ENCODE assay signal across 1 cellular context in the genomic region with DNA sequence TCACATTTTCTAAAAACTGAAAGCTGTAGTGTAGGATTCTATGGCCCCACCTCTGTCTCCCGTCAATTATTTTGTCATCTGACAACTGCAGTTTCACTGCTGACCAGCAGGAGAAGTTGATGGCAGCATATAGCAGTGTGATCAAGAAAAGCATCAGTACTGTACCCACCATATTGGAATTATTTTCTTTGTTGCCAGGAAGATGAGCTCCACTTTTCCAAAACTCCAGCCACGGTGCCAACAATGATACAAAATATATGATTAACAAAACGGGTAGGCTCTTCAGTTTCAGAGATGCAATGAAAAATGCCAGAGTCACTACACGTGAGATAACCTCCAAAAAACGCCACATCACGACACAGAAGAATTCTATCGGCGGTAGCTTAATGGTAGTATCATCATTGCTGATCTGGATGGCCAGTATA.
A peak's percentile ranks its signal among the peaks of the same experiment; 100 is the strongest.
TF ChIP-seq lines count a peak whose summit lies in the region.

No MANE protein-coding gene starts in this region.

TF ChIP-seq in K562, 482 proteins besides CTCF, POLR2A, EP300 and RAD21 (continued from another document and continues in another):
- TF ChIP-seq ATF1 (CRISPR knock-in tag; IDR thresholded peaks at IDR 0.05) = no peak
- peak; percentile 41 for TF ChIP-seq ATF1 (tag; IDR thresholded peaks at IDR 0.05)
- TF ChIP-seq, protein P1, sequence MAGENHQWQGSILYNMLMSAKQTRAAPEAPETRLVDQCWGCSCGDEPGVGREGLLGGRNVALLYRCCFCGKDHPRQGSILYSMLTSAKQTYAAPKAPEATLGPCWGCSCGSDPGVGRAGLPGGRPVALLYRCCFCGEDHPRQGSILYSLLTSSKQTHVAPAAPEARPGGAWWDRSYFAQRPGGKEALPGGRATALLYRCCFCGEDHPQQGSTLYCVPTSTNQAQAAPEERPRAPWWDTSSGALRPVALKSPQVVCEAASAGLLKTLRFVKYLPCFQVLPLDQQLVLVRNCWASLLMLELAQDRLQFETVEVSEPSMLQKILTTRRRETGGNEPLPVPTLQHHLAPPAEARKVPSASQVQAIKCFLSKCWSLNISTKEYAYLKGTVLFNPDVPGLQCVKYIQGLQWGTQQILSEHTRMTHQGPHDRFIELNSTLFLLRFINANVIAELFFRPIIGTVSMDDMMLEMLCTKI (IDR thresholded peaks at IDR 0.05; ENCODE audit: partially characterized antibody) = no peak
- TF ChIP-seq, protein P2, sequence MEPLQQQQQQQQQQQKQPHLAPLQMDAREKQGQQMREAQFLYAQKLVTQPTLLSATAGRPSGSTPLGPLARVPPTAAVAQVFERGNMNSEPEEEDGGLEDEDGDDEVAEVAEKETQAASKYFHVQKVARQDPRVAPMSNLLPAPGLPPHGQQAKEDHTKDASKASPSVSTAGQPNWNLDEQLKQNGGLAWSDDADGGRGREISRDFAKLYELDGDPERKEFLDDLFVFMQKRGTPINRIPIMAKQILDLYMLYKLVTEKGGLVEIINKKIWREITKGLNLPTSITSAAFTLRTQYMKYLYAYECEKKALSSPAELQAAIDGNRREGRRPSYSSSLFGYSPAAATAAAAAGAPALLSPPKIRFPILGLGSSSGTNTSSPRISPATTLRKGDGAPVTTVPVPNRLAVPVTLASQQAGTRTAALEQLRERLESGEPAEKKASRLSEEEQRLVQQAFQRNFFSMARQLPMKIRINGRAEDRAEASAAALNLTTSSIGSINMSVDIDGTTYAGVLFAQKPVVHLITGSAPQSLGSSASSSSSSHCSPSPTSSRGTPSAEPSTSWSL (CRISPR knock-in tag; IDR thresholded peaks at IDR 0.05; ENCODE audit: borderline replicate concordance) = no peak
- no peak for TF ChIP-seq POLR2AphosphoS2 (IDR thresholded peaks at IDR 0.05; ENCODE audit: low read length)
- no peak for TF ChIP-seq NR2C2 (CRISPR knock-in tag; IDR thresholded peaks at IDR 0.05)
- no peak for TF ChIP-seq NR2C2 (tag; IDR thresholded peaks at IDR 0.05)
- TF ChIP-seq HDAC2 (IDR thresholded peaks at IDR 0.05) = 0 out of 2 replicates have a peak, but pooled peaks have one; percentile 34
- no peak for TF ChIP-seq SNIP1 (IDR thresholded peaks at IDR 0.05; ENCODE audit: low read depth)
- no peak for TF ChIP-seq CSDE1 (IDR thresholded peaks at IDR 0.05)
- TF ChIP-seq PRMT5 (CRISPR knock-in tag; IDR thresholded peaks at IDR 0.05) = no peak
- TF ChIP-seq GTF2A2 (tag; IDR thresholded peaks at IDR 0.05) = peak; percentile 71; the same call in 1 of the 2 replicates
- TF ChIP-seq KDM2B (CRISPR knock-in tag; IDR thresholded peaks at IDR 0.05) = no peak
- TF ChIP-seq CREM (IDR thresholded peaks at IDR 0.05; ENCODE audit: low read depth) = no peak
- TF ChIP-seq CXXC5 (CRISPR knock-in tag; IDR thresholded peaks at IDR 0.05) = no peak
- no peak for TF ChIP-seq ZNF263 (CRISPR knock-in tag; IDR thresholded peaks at IDR 0.05; ENCODE audit: borderline replicate concordance)
- TF ChIP-seq PHF8 (IDR thresholded peaks at IDR 0.05; ENCODE audit: borderline replicate concordance, low read length) = no peak
- TF ChIP-seq ZNF584 (CRISPR knock-in tag; IDR thresholded peaks at IDR 0.05; ENCODE audit: low read depth) = no peak
- TF ChIP-seq, protein P3, sequence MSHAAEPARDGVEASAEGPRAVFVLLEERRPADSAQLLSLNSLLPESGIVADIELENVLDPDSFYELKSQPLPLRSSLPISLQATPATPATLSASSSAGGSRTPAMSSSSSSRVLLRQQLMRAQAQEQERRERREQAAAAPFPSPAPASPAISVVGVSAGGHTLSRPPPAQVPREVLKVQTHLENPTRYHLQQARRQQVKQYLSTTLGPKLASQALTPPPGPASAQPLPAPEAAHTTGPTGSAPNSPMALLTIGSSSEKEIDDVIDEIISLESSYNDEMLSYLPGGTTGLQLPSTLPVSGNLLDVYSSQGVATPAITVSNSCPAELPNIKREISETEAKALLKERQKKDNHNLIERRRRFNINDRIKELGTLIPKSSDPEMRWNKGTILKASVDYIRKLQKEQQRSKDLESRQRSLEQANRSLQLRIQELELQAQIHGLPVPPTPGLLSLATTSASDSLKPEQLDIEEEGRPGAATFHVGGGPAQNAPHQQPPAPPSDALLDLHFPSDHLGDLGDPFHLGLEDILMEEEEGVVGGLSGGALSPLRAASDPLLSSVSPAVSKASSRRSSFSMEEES (CRISPR knock-in tag; IDR thresholded peaks at IDR 0.05) = no peak
- peak; percentile 5; the same call in 1 of the 2 replicates for TF ChIP-seq TEAD2 (tag; IDR thresholded peaks at IDR 0.05)
- no peak for TF ChIP-seq SIRT6 (IDR thresholded peaks at IDR 0.05; ENCODE audit: low read depth, low read length)
- TF ChIP-seq, protein P4, sequence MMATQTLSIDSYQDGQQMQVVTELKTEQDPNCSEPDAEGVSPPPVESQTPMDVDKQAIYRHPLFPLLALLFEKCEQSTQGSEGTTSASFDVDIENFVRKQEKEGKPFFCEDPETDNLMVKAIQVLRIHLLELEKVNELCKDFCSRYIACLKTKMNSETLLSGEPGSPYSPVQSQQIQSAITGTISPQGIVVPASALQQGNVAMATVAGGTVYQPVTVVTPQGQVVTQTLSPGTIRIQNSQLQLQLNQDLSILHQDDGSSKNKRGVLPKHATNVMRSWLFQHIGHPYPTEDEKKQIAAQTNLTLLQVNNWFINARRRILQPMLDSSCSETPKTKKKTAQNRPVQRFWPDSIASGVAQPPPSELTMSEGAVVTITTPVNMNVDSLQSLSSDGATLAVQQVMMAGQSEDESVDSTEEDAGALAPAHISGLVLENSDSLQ (IDR thresholded peaks at IDR 0.05) = peak; percentile 96
- TF ChIP-seq CTBP1 (IDR thresholded peaks at IDR 0.05; ENCODE audit: borderline replicate concordance) = no peak
- TF ChIP-seq ZNF696 (CRISPR knock-in tag; conservative IDR thresholded peaks at IDR 0.05) = no peak
- TF ChIP-seq CHCHD3 (CRISPR knock-in tag; IDR thresholded peaks at IDR 0.05) = peak; percentile 46; the same call in 1 of the 2 replicates
- peak; percentile 47 for TF ChIP-seq ZNF316 (IDR thresholded peaks at IDR 0.05)
- TF ChIP-seq, protein P5, sequence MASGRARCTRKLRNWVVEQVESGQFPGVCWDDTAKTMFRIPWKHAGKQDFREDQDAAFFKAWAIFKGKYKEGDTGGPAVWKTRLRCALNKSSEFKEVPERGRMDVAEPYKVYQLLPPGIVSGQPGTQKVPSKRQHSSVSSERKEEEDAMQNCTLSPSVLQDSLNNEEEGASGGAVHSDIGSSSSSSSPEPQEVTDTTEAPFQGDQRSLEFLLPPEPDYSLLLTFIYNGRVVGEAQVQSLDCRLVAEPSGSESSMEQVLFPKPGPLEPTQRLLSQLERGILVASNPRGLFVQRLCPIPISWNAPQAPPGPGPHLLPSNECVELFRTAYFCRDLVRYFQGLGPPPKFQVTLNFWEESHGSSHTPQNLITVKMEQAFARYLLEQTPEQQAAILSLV (tag; IDR thresholded peaks at IDR 0.05) = no peak
- TF ChIP-seq, protein P6, sequence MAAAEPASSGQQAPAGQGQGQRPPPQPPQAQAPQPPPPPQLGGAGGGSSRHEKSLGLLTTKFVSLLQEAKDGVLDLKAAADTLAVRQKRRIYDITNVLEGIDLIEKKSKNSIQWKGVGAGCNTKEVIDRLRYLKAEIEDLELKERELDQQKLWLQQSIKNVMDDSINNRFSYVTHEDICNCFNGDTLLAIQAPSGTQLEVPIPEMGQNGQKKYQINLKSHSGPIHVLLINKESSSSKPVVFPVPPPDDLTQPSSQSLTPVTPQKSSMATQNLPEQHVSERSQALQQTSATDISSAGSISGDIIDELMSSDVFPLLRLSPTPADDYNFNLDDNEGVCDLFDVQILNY (CRISPR knock-in tag; IDR thresholded peaks at IDR 0.05) = no peak
- no peak for TF ChIP-seq PCBP2 (IDR thresholded peaks at IDR 0.05; ENCODE audit: low read depth, low read length, poor library complexity, severe bottlenecking)
- no peak for TF ChIP-seq ZFPM2 (CRISPR knock-in tag; IDR thresholded peaks at IDR 0.05)
- 0 out of 2 replicates have a peak, but pooled peaks have one; percentile 15 for TF ChIP-seq JUN (IDR thresholded peaks at IDR 0.05; ENCODE audit: borderline replicate concordance, low read depth, low read length)
- TF ChIP-seq JUN (CRISPR knock-in tag; IDR thresholded peaks at IDR 0.05; ENCODE audit: borderline replicate concordance) = no peak
- no peak for TF ChIP-seq XRCC4 (IDR thresholded peaks at IDR 0.05; ENCODE audit: extremely low read depth, insufficient read depth, insufficient read length)
- no peak for TF ChIP-seq NR2C1 (IDR thresholded peaks at IDR 0.05)
- TF ChIP-seq NR2C1 (tag; IDR thresholded peaks at IDR 0.05) = no peak
- TF ChIP-seq ZNF197 (CRISPR knock-in tag; IDR thresholded peaks at IDR 0.05; ENCODE audit: low read depth) = no peak
- no peak for TF ChIP-seq POLR3A (IDR thresholded peaks at IDR 0.05; ENCODE audit: borderline replicate concordance, extremely low read depth, insufficient read depth, insufficient read length)
- TF ChIP-seq, protein P7, sequence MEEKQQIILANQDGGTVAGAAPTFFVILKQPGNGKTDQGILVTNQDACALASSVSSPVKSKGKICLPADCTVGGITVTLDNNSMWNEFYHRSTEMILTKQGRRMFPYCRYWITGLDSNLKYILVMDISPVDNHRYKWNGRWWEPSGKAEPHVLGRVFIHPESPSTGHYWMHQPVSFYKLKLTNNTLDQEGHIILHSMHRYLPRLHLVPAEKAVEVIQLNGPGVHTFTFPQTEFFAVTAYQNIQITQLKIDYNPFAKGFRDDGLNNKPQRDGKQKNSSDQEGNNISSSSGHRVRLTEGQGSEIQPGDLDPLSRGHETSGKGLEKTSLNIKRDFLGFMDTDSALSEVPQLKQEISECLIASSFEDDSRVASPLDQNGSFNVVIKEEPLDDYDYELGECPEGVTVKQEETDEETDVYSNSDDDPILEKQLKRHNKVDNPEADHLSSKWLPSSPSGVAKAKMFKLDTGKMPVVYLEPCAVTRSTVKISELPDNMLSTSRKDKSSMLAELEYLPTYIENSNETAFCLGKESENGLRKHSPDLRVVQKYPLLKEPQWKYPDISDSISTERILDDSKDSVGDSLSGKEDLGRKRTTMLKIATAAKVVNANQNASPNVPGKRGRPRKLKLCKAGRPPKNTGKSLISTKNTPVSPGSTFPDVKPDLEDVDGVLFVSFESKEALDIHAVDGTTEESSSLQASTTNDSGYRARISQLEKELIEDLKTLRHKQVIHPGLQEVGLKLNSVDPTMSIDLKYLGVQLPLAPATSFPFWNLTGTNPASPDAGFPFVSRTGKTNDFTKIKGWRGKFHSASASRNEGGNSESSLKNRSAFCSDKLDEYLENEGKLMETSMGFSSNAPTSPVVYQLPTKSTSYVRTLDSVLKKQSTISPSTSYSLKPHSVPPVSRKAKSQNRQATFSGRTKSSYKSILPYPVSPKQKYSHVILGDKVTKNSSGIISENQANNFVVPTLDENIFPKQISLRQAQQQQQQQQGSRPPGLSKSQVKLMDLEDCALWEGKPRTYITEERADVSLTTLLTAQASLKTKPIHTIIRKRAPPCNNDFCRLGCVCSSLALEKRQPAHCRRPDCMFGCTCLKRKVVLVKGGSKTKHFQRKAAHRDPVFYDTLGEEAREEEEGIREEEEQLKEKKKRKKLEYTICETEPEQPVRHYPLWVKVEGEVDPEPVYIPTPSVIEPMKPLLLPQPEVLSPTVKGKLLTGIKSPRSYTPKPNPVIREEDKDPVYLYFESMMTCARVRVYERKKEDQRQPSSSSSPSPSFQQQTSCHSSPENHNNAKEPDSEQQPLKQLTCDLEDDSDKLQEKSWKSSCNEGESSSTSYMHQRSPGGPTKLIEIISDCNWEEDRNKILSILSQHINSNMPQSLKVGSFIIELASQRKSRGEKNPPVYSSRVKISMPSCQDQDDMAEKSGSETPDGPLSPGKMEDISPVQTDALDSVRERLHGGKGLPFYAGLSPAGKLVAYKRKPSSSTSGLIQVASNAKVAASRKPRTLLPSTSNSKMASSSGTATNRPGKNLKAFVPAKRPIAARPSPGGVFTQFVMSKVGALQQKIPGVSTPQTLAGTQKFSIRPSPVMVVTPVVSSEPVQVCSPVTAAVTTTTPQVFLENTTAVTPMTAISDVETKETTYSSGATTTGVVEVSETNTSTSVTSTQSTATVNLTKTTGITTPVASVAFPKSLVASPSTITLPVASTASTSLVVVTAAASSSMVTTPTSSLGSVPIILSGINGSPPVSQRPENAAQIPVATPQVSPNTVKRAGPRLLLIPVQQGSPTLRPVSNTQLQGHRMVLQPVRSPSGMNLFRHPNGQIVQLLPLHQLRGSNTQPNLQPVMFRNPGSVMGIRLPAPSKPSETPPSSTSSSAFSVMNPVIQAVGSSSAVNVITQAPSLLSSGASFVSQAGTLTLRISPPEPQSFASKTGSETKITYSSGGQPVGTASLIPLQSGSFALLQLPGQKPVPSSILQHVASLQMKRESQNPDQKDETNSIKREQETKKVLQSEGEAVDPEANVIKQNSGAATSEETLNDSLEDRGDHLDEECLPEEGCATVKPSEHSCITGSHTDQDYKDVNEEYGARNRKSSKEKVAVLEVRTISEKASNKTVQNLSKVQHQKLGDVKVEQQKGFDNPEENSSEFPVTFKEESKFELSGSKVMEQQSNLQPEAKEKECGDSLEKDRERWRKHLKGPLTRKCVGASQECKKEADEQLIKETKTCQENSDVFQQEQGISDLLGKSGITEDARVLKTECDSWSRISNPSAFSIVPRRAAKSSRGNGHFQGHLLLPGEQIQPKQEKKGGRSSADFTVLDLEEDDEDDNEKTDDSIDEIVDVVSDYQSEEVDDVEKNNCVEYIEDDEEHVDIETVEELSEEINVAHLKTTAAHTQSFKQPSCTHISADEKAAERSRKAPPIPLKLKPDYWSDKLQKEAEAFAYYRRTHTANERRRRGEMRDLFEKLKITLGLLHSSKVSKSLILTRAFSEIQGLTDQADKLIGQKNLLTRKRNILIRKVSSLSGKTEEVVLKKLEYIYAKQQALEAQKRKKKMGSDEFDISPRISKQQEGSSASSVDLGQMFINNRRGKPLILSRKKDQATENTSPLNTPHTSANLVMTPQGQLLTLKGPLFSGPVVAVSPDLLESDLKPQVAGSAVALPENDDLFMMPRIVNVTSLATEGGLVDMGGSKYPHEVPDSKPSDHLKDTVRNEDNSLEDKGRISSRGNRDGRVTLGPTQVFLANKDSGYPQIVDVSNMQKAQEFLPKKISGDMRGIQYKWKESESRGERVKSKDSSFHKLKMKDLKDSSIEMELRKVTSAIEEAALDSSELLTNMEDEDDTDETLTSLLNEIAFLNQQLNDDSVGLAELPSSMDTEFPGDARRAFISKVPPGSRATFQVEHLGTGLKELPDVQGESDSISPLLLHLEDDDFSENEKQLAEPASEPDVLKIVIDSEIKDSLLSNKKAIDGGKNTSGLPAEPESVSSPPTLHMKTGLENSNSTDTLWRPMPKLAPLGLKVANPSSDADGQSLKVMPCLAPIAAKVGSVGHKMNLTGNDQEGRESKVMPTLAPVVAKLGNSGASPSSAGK (IDR thresholded peaks at IDR 0.05) = no peak
- TF ChIP-seq, protein P8, sequence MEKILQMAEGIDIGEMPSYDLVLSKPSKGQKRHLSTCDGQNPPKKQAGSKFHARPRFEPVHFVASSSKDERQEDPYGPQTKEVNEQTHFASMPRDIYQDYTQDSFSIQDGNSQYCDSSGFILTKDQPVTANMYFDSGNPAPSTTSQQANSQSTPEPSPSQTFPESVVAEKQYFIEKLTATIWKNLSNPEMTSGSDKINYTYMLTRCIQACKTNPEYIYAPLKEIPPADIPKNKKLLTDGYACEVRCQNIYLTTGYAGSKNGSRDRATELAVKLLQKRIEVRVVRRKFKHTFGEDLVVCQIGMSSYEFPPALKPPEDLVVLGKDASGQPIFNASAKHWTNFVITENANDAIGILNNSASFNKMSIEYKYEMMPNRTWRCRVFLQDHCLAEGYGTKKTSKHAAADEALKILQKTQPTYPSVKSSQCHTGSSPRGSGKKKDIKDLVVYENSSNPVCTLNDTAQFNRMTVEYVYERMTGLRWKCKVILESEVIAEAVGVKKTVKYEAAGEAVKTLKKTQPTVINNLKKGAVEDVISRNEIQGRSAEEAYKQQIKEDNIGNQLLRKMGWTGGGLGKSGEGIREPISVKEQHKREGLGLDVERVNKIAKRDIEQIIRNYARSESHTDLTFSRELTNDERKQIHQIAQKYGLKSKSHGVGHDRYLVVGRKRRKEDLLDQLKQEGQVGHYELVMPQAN (IDR thresholded peaks at IDR 0.05; ENCODE audit: borderline replicate concordance) = no peak
- TF ChIP-seq ZNF583 (CRISPR knock-in tag; IDR thresholded peaks at IDR 0.05) = no peak
